15 cellular contexts compared by ENCODE assay signal in genomic region chr12:62802981-62803380, GRCh38.
A peak's percentile ranks its signal among the peaks of the same experiment; 100 is the strongest.
DNase-seq lines count a peak whose midpoint lies in the region; ATAC-seq lines count a peak whose summit lies in the region.
"Had no signal": no experiment of that assay in that cellular context is flagged by ENCODE, and none has a peak within 500 bp of the region (broad histone marks: within the 10 kb centered on the region; RNA-seq: fewer than 3 reads in every experiment).

No MANE protein-coding gene starts in this region.

- H3K27me3 Mint-ChIP-seq in activated naive CD4-positive, alpha-beta T cell treated with anti-CD3 and anti-CD28 coated beads for 36 hours (ENCODE audit: low read depth), result no peaks in the 10 kb centered on the region

- no peaks in the 10 kb centered on the region for H3K4me1 Mint-ChIP-seq in activated naive CD4-positive, alpha-beta T cell treated with anti-CD3 and anti-CD28 coated beads for 36 hours (ENCODE audit: low read depth)

- DNase-seq in NCI-H82 (lab: John Stamatoyannopoulos, UW), result peak; percentile 28
- no peak for DNase-seq in NCI-H82 treated with DMSO at 0.1 percent for 48 hours (lab: John Stamatoyannopoulos, UW; ENCODE audit: unreplicated experiment)
- peak; percentile 16 for DNase-seq in NCI-H226
- DNase-seq in cerebellum (ENCODE audit: low spot score), result peak; percentile 75
- DNase-seq in superior temporal gyrus (ENCODE audit: extremely low spot score), result peak; percentile 60
- no peak for DNase-seq in activated naive CD4-positive, alpha-beta T cell treated with anti-CD3 and anti-CD28 coated beads for 36 hours
- no peak for DNase-seq in NK-92 treated with Interleukin-12 subunit alpha and Interleukin-12 subunit beta, amount 100 ng/mL, for 24 hours (lab: John Stamatoyannopoulos, UW)
- no peak for DNase-seq in Right ventricle myocardium superior
- DNase-seq: activated CD4-positive, alpha-beta T cell treated with anti-CD3 and anti-CD28 coated beads, Interleukin-2, amount 50 U/mL, for 1 hour; activated naive CD4-positive, alpha-beta T cell; NCI-H2227 treated with DMSO at 0.1 percent for 48 hours; spleen had no signal

- no peak overlapping the region for H3K27ac Mint-ChIP-seq in activated naive CD4-positive, alpha-beta T cell treated with anti-CD3 and anti-CD28 coated beads for 36 hours
- H3K27ac Mint-ChIP-seq: IgD-negative memory B cell had no signal

- no peak overlapping the region for H3K4me3 Mint-ChIP-seq in activated naive CD4-positive, alpha-beta T cell treated with anti-CD3 and anti-CD28 coated beads for 36 hours
- H3K4me3 Mint-ChIP-seq: IgD-negative memory B cell had no signal

- intact Hi-C loops in activated naive CD4-positive, alpha-beta T cell treated with anti-CD3 and anti-CD28 coated beads for 36 hours (cut with micrococcal nuclease), result no loop called here
- intact Hi-C loops in Right ventricle myocardium superior (cut with DNase I), result no loop called here

- no peaks in the 10 kb centered on the region for H3K9me3 Mint-ChIP-seq in activated naive CD4-positive, alpha-beta T cell treated with anti-CD3 and anti-CD28 coated beads for 36 hours

- ATAC-seq in Right ventricle myocardium superior (ENCODE audit: poor library complexity), result no peak
- ATAC-seq: left lobe of liver, SK-N-SH treated with all-trans-retinoic acid at 6 μM for 48 hours had no signal

- H3K36me3 Mint-ChIP-seq in activated naive CD4-positive, alpha-beta T cell treated with anti-CD3 and anti-CD28 coated beads for 36 hours (ENCODE audit: low read depth), result no peaks in the 10 kb centered on the region
- H3K36me3 Mint-ChIP-seq: IgD-negative memory B cell had no signal

- CTCF ChIA-PET in activated naive CD4-positive, alpha-beta T cell treated with anti-CD3 and anti-CD28 coated beads for 36 hours (lab: Charles Lee), result interaction anchor here (0.7 to 2.1 kb wide), 6 partner anchors 9 to 367 kb away, joined by 3 to 11 read pairs (median 5); no protein-coding TSS in a partner anchor

Comparison
In these comparisons a context has a peak if more than half of its experiments do, and no peak if none do; other contexts are left out.
1. DNase-seq: peak in NCI-H82 (single experiment), NCI-H226 (single experiment), cerebellum (single experiment) and superior temporal gyrus (single experiment); none in NCI-H82 treated with DMSO at 0.1 percent for 48 hours (single experiment), activated naive CD4-positive, alpha-beta T cell treated with anti-CD3 and anti-CD28 coated beads for 36 hours (single experiment), NK-92 treated with Interleukin-12 subunit alpha and Interleukin-12 subunit beta, amount 100 ng/mL, for 24 hours (single experiment) and Right ventricle myocardium superior (single experiment).